In the genomic region with DNA sequence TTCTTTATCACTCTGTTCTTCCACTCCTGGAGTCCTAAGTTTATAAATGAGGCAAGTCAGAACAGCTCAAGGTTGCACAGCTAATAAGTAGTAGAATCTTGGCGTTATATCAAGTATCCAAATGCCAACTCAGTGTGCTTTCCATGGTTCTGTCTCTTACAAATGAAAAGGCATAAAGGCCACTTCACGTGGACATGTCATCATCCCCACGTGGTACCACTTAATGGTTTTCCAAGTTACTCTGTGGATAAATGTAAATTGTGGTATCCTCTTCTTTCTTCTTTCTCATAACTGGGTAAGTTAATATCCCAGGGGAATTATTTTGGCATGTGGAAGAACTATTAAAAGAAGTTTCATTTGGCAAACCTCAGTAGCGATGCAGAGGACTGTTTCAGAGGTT, we compare ENCODE assay signal across 25 cellular contexts.
A peak's percentile ranks its signal among the peaks of the same experiment; 100 is the strongest.
DNase-seq lines count a peak whose midpoint lies in the region; ATAC-seq, FAIRE-seq and TF ChIP-seq lines count a peak whose summit lies in the region.
"Had no signal": no experiment of that assay in that cellular context is flagged by ENCODE, and none has a peak within 500 bp of the region (broad histone marks: within the 10 kb centered on the region; RNA-seq: fewer than 3 reads in every experiment).

No MANE protein-coding gene starts in this region.

- FAIRE-seq in HepG2 (lab: Jason Lieb, UNC) (no peak), bronchial epithelial cell (lab: Jason Lieb, UNC) (no peak), H54 (lab: Jason Lieb, UNC) (no peak)
- FAIRE-seq: A549, G401.6, GM18507 had no signal

- CTCF ChIA-PET in HepG2 (lab: Yijun Ruan, JAX; ENCODE audit: low intra/inter-chr PET ratio, low total read pairs), result no interaction called here

- TF ChIP-seq CTCF in HepG2 (CRISPR knock-in tag; IDR thresholded peaks at IDR 0.05) (no peak), right lobe of liver (IDR thresholded peaks at IDR 0.05) (no peak), bronchial epithelial cell (IDR thresholded peaks at IDR 0.05; ENCODE audit: insufficient read depth, low read length, severe bottlenecking) (no peak), hepatocyte (IDR thresholded peaks at IDR 0.05; ENCODE audit: poor library complexity) (no peak), vagina (IDR thresholded peaks at IDR 0.05) (no peak)

- H3K9me2 ChIP-seq in hepatocyte (replicated peaks; ENCODE audit: insufficient read depth), result no peaks in the 10 kb centered on the region

- WGBS in HepG2 (ENCODE audit: low lambda C conversion rate), result 4% methylated on average over 4 of the region's 4 CpGs
- WGBS in right lobe of liver (ENCODE audit: insufficient coverage, low coverage, low lambda C conversion rate, missing lambda C conversion rate), result 59% methylated on average over 4 of the region's 4 CpGs
- 75% methylated on average over 4 of the region's 4 CpGs for WGBS in hepatocyte (ENCODE audit: low lambda C conversion rate, missing lambda C conversion rate)

- no TSS peak for BruUV-seq in HepG2 (replicated peaks; lab: Mats Ljungman, UMichigan)

- H3K9me3 ChIP-seq in HepG2 (ENCODE audit: low read length) (no peaks in the 10 kb centered on the region), right lobe of liver (no peaks in the 10 kb centered on the region), hepatocyte (ENCODE audit: low read depth) (no peaks in the 10 kb centered on the region), vagina (no peaks in the 10 kb centered on the region)
- H3K9me3 ChIP-seq: A549, right atrium auricular region, upper lobe of right lung had no signal

- POLR2A ChIA-PET in HepG2 (lab: Yijun Ruan, JAX), result no interaction called here

- in situ Hi-C loops in HepG2 (cut with HindIII; ENCODE audit: extremely low pct_ligation_motif_present, low pct_unique_long_range_greater_than_20kb), result no loop called here

- H3K4me3 ChIP-seq in HepG2 (replicated peaks in 1 of 3; ENCODE audit: insufficient read depth in 1 of 3, low read depth in 2 of 3, low read length in 3 of 3) (no peak overlapping the region), right lobe of liver (no peak overlapping the region), bronchial epithelial cell (ENCODE audit: low read depth, low read length) (no peak overlapping the region), hepatocyte (no peak overlapping the region), vagina (no peak overlapping the region)
- H3K4me3 ChIP-seq: A549; BLaER1 treated with 17β-estradiol and CSF1 and Interleukin-3, amounts not matched to agents 10 nM and 100 nM; right atrium auricular region; upper lobe of right lung had no signal

- TF ChIP-seq EP300 in HepG2 (IDR thresholded peaks at IDR 0.05; ENCODE audit: low read depth in 2 of 2, low read length in 2 of 2) (no peak), HepG2 (CRISPR knock-in tag; IDR thresholded peaks at IDR 0.05; ENCODE audit: borderline replicate concordance) (no peak)

- H3K79me2 ChIP-seq in HepG2 (ENCODE audit: insufficient read depth, low read length), result no peaks in the 10 kb centered on the region
- no peaks in the 10 kb centered on the region for H3K79me2 ChIP-seq in hepatocyte

- no peak for TF ChIP-seq RAD21 in HepG2 (CRISPR knock-in tag; IDR thresholded peaks at IDR 0.05)

- H3K4me1 ChIP-seq in HepG2 (ENCODE audit: insufficient read depth, low read length) (no peaks in the 10 kb centered on the region), right lobe of liver (no peaks in the 10 kb centered on the region), hepatocyte (ENCODE audit: insufficient read depth) (no peaks in the 10 kb centered on the region), vagina (peaks cover 9% of the 10 kb centered on the region)
- H3K4me1 ChIP-seq: A549, right atrium auricular region, upper lobe of right lung had no signal

- no peak overlapping the region for H3K9ac ChIP-seq in HepG2 (ENCODE audit: insufficient read depth, low read depth, low read length)
- H3K9ac ChIP-seq: BLaER1 treated with 17β-estradiol and CSF1 and Interleukin-3, amounts not matched to agents 10 nM and 100 nM had no signal

- H2AFZ ChIP-seq in HepG2 (ENCODE audit: low read length), result no peak overlapping the region
- no peak overlapping the region for H2AFZ ChIP-seq in hepatocyte

- H3K27me3 ChIP-seq in HepG2 (ENCODE audit: control insufficient read depth in 1 of 2, insufficient read depth in 2 of 2, low read length in 2 of 2) (no peaks in the 10 kb centered on the region), right lobe of liver (no peaks in the 10 kb centered on the region), bronchial epithelial cell (ENCODE audit: control insufficient read depth, insufficient read depth, low read length) (no peaks in the 10 kb centered on the region), hepatocyte (no peaks in the 10 kb centered on the region), vagina (no peaks in the 10 kb centered on the region)
- H3K27me3 ChIP-seq: BLaER1 treated with 17β-estradiol and CSF1 and Interleukin-3, amounts not matched to agents 10 nM and 100 nM; right atrium auricular region; upper lobe of right lung had no signal

- no peaks in the 10 kb centered on the region; the same call in 1 of the 2 replicates for H4K20me1 ChIP-seq in HepG2 (ENCODE audit: insufficient read depth, low read length)
- H4K20me1 ChIP-seq in hepatocyte (ENCODE audit: insufficient read depth, poor library complexity, severe bottlenecking), result no peaks in the 10 kb centered on the region
- H4K20me1 ChIP-seq: BLaER1 treated with 17β-estradiol and CSF1 and Interleukin-3, amounts not matched to agents 10 nM and 100 nM had no signal

- intact Hi-C loops in HepG2 (cut with micrococcal nuclease; ENCODE audit: unreplicated experiment), result no loop called here
- intact Hi-C loops in right lobe of liver (cut with DNase I), result loop anchor here in 1 of 2 donors (10.0 kb wide), 1 partner anchor 339 kb away; no protein-coding TSS in a partner anchor
- intact Hi-C loops in vagina (cut with DNase I), result no loop called here

- DNase-seq in HepG2 (ENCODE audit: low spot score), result no peak
- DNase-seq in right lobe of liver, result no peak
- peak; percentile 48 for DNase-seq in bronchial epithelial cell (ENCODE audit: low read depth)
- no peak for DNase-seq in hepatocyte (ENCODE audit: low spot score)
- no peak for DNase-seq in vagina (ENCODE audit: extremely low spot score in 2 of 2)
- DNase-seq in H54 (ENCODE audit: insufficient read length, low spot score), result no peak
- DNase-seq in activated CD4-positive, alpha-beta T cell treated with anti-CD3 and anti-CD28 coated beads, Interleukin-2, amount 50 U/mL, for 48 hours, result no peak
- DNase-seq: activated CD8-positive, alpha-beta T cell treated with anti-CD3 and anti-CD28 coated beads, Interleukin-2, amount 10 ng/mL, durations not matched to agents 7 days and 5 days; activated gamma-delta T cell treated with Interleukin-2 at 50 U/mL for 16 hours; central memory CD4-positive, alpha-beta T cell; dermis blood vessel endothelial cell; H9; left colon; MM.1S; natural killer cell; NCI-H1417 treated with DMSO at 0.1 percent for 48 hours; NCI-H2227 treated with DMSO at 0.1 percent for 48 hours; stimulated activated CD8-positive, alpha-beta memory T cell treated with anti-CD3 and anti-CD28 coated beads, Interleukin-4, amount 100 ng/mL, for 48 hours; upper lobe of right lung had no signal

- TF ChIP-seq POLR2A in HepG2 (IDR thresholded peaks at IDR 0.05; ENCODE audit: insufficient read depth in 1 of 2, low read depth in 2 of 2, low read length in 2 of 2) (no peak), right lobe of liver (IDR thresholded peaks at IDR 0.05) (no peak), vagina (IDR thresholded peaks at IDR 0.05) (no peak), H54 (IDR thresholded peaks at IDR 0.05; ENCODE audit: low read depth, low read length) (no peak)

- no peak for ATAC-seq in HepG2
- ATAC-seq in right lobe of liver, result no peak
- no peak for ATAC-seq in HG02973 (IDR thresholded peaks at IDR 0.05; ENCODE audit: unreplicated experiment)
- ATAC-seq: A549; activated CD8-positive, alpha-beta T cell treated with anti-CD3 and anti-CD28 coated beads, Interleukin-2, amount 10 ng/mL, durations not matched to agents 7 days and 5 days; left colon; natural killer cell; upper lobe of right lung had no signal

- H3K27ac ChIP-seq in HepG2 (ENCODE audit: extremely low read length, insufficient read depth, low read length) (no peak overlapping the region), right lobe of liver (no peak overlapping the region), hepatocyte (peak overlapping the region; percentile 32), vagina (peak overlapping the region; percentile 15)
- H3K27ac ChIP-seq: A549; BLaER1 treated with 17β-estradiol and CSF1 and Interleukin-3, amounts not matched to agents 10 nM and 100 nM; right atrium auricular region; upper lobe of right lung had no signal

- H3K4me2 ChIP-seq in HepG2 (ENCODE audit: low read depth, low read length) (no peak overlapping the region), hepatocyte (no peak overlapping the region)
- H3K4me2 ChIP-seq: A549 had no signal

- H3K36me3 ChIP-seq in HepG2 (replicated peaks in 1 of 2; ENCODE audit: control insufficient read depth in 1 of 2, insufficient read depth in 2 of 2, low read length in 2 of 2) (no peaks in the 10 kb centered on the region), right lobe of liver (no peaks in the 10 kb centered on the region), bronchial epithelial cell (ENCODE audit: control insufficient read depth, insufficient read depth, low read length) (no peaks in the 10 kb centered on the region), hepatocyte (replicated peaks; ENCODE audit: insufficient read depth, low read depth) (no peaks in the 10 kb centered on the region), vagina (no peaks in the 10 kb centered on the region)
- H3K36me3 ChIP-seq: BLaER1 treated with 17β-estradiol and CSF1 and Interleukin-3, amounts not matched to agents 10 nM and 100 nM; right atrium auricular region; upper lobe of right lung had no signal

TF ChIP-seq in HepG2, 621 proteins besides CTCF, POLR2A, EP300 and RAD21 (continues in another document):
- no peak for TF ChIP-seq CHD4 (IDR thresholded peaks at IDR 0.05; ENCODE audit: borderline replicate concordance, low read length)
- no peak for TF ChIP-seq MAFG (CRISPR knock-in tag; IDR thresholded peaks at IDR 0.05)
- TF ChIP-seq, protein P1, sequence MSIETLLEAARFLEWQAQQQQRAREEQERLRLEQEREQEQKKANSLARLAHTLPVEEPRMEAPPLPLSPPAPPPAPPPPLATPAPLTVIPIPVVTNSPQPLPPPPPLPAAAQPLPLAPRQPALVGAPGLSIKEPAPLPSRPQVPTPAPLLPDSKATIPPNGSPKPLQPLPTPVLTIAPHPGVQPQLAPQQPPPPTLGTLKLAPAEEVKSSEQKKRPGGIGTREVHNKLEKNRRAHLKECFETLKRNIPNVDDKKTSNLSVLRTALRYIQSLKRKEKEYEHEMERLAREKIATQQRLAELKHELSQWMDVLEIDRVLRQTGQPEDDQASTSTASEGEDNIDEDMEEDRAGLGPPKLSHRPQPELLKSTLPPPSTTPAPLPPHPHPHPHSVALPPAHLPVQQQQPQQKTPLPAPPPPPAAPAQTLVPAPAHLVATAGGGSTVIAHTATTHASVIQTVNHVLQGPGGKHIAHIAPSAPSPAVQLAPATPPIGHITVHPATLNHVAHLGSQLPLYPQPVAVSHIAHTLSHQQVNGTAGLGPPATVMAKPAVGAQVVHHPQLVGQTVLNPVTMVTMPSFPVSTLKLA (IDR thresholded peaks at IDR 0.05), result peak; percentile 94
- no peak for TF ChIP-seq ZFP90 (CRISPR knock-in tag; IDR thresholded peaks at IDR 0.05; ENCODE audit: borderline replicate concordance)

Comparison
In these comparisons a context has a peak if more than half of its experiments do, and no peak if none do; other contexts are left out.
1. H3K27ac ChIP-seq: peak in hepatocyte (single experiment) and vagina (single experiment); none in HepG2 (single experiment) and right lobe of liver (0 of 3).